In genomic region chr3:196008387-196008786, GRCh38 we compare ENCODE assay signal across 7 cellular contexts.
"Had no signal": no experiment of that assay in that cellular context is flagged by ENCODE, and none has a peak within 500 bp of the region (broad histone marks: within the 10 kb centered on the region; RNA-seq: fewer than 3 reads in every experiment).

No MANE protein-coding gene starts in this region.

- DNase-seq: HCEC 1CT, KG1 had no signal

- H3K4me3 Mint-ChIP-seq: GM23338, IgD-negative memory B cell had no signal

- H3K4me2 ChIP-seq: GM23338 had no signal

- H3K4me1 Mint-ChIP-seq: GM23338, IgD-negative memory B cell had no signal

- FAIRE-seq: H1, H54, HTR-8/SVneo had no signal

- H2AFZ ChIP-seq: GM23338 had no signal

- H3K36me3 Mint-ChIP-seq: IgD-negative memory B cell had no signal

- H3K27ac Mint-ChIP-seq: GM23338, IgD-negative memory B cell had no signal

- ATAC-seq: GM23338 had no signal

- H3K4me3 ChIP-seq: GM23338 had no signal
